ENCODE assay signal across 11 cellular contexts in the genomic region with DNA sequence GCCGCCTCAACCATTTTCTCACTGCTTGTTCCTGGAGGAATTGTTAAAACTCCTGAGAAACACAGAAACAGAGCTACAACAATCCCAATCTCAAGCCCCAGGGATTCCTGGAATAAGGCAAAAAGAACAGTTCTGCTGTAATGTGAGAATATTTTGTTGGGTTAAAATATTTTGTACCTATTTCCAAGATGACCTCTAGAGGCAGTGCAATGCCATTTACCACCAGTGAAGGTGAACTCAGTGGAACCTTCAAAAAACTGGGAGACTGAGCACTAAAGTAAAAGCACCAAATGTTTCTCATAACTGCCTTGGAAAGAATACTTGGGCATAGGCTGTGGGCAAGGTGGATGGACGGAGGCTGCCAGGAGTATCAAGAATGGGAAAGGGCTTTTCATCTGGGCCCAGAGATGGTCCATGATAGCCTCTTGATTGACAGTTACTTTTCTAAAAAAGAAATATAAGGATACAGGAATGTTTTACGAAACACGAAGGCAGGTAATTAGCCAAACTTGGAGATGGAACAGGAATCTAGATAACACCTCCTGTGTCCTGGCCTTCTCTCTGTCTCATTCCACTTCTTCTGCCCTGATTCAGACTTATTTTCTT.
DNase-seq lines count a peak whose midpoint lies in the region; ATAC-seq and TF ChIP-seq lines count a peak whose summit lies in the region.
"Had no signal": no experiment of that assay in that cellular context is flagged by ENCODE, and none has a peak within 500 bp of the region (broad histone marks: within the 10 kb centered on the region; RNA-seq: fewer than 3 reads in every experiment).

No MANE protein-coding gene starts in this region.

- TF ChIP-seq POLR2A in breast epithelium (IDR thresholded peaks at IDR 0.05) (no peak), upper lobe of left lung (IDR thresholded peaks at IDR 0.05) (no peak)

- TF ChIP-seq CTCF in MCF 10A (IDR thresholded peaks at IDR 0.05; ENCODE audit: unreplicated experiment) (peak; percentile 42), breast epithelium (IDR thresholded peaks at IDR 0.05) (peak in 1 of 3 donors; percentile 33), RWPE1 (conservative IDR thresholded peaks at IDR 0.05; ENCODE audit: low read depth) (peak; percentile 51), fibroblast of the aortic adventitia (IDR thresholded peaks at IDR 0.05; ENCODE audit: insufficient read depth, low read length) (peak; percentile 67), upper lobe of left lung (IDR thresholded peaks at IDR 0.05) (peak in 4 of 6 experiments; percentile 25 to 46 (median 34))

- H3K4me1 ChIP-seq in breast epithelium = no peaks in the 10 kb centered on the region
- no peaks in the 10 kb centered on the region for H3K4me1 ChIP-seq in upper lobe of left lung

- no TSS peak for BruUV-seq in MCF 10A (replicated peaks; lab: Mats Ljungman, UMichigan)

- no peak for TF ChIP-seq EP300 in upper lobe of left lung (IDR thresholded peaks at IDR 0.05)

- H3K36me3 Mint-ChIP-seq in MCF 10A (ENCODE audit: insufficient read depth, unreplicated experiment) = no peaks in the 10 kb centered on the region
- H3K36me3 Mint-ChIP-seq in effector memory CD8-positive, alpha-beta T cell (ENCODE audit: insufficient read depth) = no peaks in the 10 kb centered on the region
- H3K36me3 Mint-ChIP-seq: IgD-negative memory B cell had no signal

- no peaks in the 10 kb centered on the region for H3K4me1 Mint-ChIP-seq in MCF 10A (ENCODE audit: insufficient read depth, unreplicated experiment)
- no peaks in the 10 kb centered on the region for H3K4me1 Mint-ChIP-seq in effector memory CD8-positive, alpha-beta T cell (ENCODE audit: low read depth in 2 of 2)
- H3K4me1 Mint-ChIP-seq: IgD-negative memory B cell had no signal

- WGBS in upper lobe of left lung, 2 donors = 84 to 94% methylated on average over 4 of the region's 4 CpGs

- H3K4me3 Mint-ChIP-seq in MCF 10A (ENCODE audit: unreplicated experiment) = no peak overlapping the region
- no peak overlapping the region for H3K4me3 Mint-ChIP-seq in effector memory CD8-positive, alpha-beta T cell
- H3K4me3 Mint-ChIP-seq: CD4-positive, alpha-beta T cell; IgD-negative memory B cell had no signal

- H3K9me3 ChIP-seq in breast epithelium = no peaks in the 10 kb centered on the region
- H3K9me3 ChIP-seq in upper lobe of left lung = no peaks in the 10 kb centered on the region

- H3K27me3 ChIP-seq in breast epithelium (no peaks in the 10 kb centered on the region), upper lobe of left lung (no peaks in the 10 kb centered on the region)

- CTCF ChIA-PET in MCF 10A (lab: Yijun Ruan, JAX) (interaction anchor here (0.5 to 2.1 kb wide), 10 partner anchors 10 to 861 kb away, joined by 3 to 6 read pairs (median 4); no protein-coding TSS in a partner anchor), RWPE1 (lab: Yijun Ruan, JAX) (interaction anchor here (0.6 to 0.9 kb wide), 2 partner anchors 333 to 1713 kb away, joined by 3 read pairs; no protein-coding TSS in a partner anchor)

- H3K4me3 ChIP-seq in breast epithelium (no peak overlapping the region), fibroblast of the aortic adventitia (ENCODE audit: low read depth, low read length) (no peak overlapping the region), upper lobe of left lung (no peak overlapping the region)

- POLR2A ChIA-PET in MCF 10A (lab: Yijun Ruan, JAX) (no interaction called here), RWPE1 (lab: Yijun Ruan, JAX; ENCODE audit: low non-redundant PET) (no interaction called here)

- intact Hi-C loops in MCF 10A (cut with micrococcal nuclease) = loop anchor here (1.0 to 10.0 kb wide), 2 partner anchors 219 to 336 kb away; no protein-coding TSS in a partner anchor
- intact Hi-C loops in breast epithelium (cut with DNase I; ENCODE audit: low total_unique reads) = no loop called here

- H3K9me3 Mint-ChIP-seq in MCF 10A (ENCODE audit: unreplicated experiment) = no peaks in the 10 kb centered on the region
- peaks cover 7 to 9% of the 10 kb centered on the region in 2 donors for H3K9me3 Mint-ChIP-seq in effector memory CD8-positive, alpha-beta T cell

- no peak for ATAC-seq in upper lobe of left lung (ENCODE audit: low FRiP score in 2 of 2)
- ATAC-seq in stimulated activated naive CD8-positive, alpha-beta T cell treated with anti-CD3 and anti-CD28 coated beads, Interleukin-15, Interleukin-2, amounts not matched to agents 100 U/mL and 50 U/mL, for 24 hours = no peak
- ATAC-seq in effector memory CD8-positive, alpha-beta T cell (replicated peaks) = no peak
- ATAC-seq in HG03439 (IDR thresholded peaks at IDR 0.05; ENCODE audit: unreplicated experiment) = no peak

- no peaks in the 10 kb centered on the region for H3K27me3 Mint-ChIP-seq in MCF 10A (ENCODE audit: insufficient read depth, unreplicated experiment)
- no peaks in the 10 kb centered on the region for H3K27me3 Mint-ChIP-seq in effector memory CD8-positive, alpha-beta T cell
- H3K27me3 Mint-ChIP-seq: CD4-positive, alpha-beta T cell; IgD-negative memory B cell had no signal

- no peak overlapping the region for H3K27ac ChIP-seq in breast epithelium
- no peak overlapping the region for H3K27ac ChIP-seq in RWPE1
- no peak overlapping the region for H3K27ac ChIP-seq in upper lobe of left lung

- H3K36me3 ChIP-seq in breast epithelium (no peaks in the 10 kb centered on the region), upper lobe of left lung (no peaks in the 10 kb centered on the region)

- DNase-seq in MCF 10A (ENCODE audit: unreplicated experiment) (peak; percentile 38), breast epithelium (ENCODE audit: low spot score in 2 of 2) (no peak), RWPE1 (ENCODE audit: low spot score) (peak; percentile 39), fibroblast of the aortic adventitia (ENCODE audit: low read depth) (peak; percentile 49), upper lobe of left lung (no peak)
- no peak for DNase-seq in stimulated activated naive CD8-positive, alpha-beta T cell treated with anti-CD3 and anti-CD28 coated beads, Interleukin-15, Interleukin-2, amounts not matched to agents 100 U/mL and 50 U/mL, for 24 hours
- DNase-seq in effector memory CD8-positive, alpha-beta T cell = no peak
- DNase-seq: CD4-positive, alpha-beta T cell; stimulated activated CD8-positive, alpha-beta memory T cell treated with anti-CD3 and anti-CD28 coated beads, Interleukin-4, amount 100 ng/mL, for 48 hours had no signal

- no peak overlapping the region for H3K27ac Mint-ChIP-seq in MCF 10A (ENCODE audit: low read depth, unreplicated experiment)
- H3K27ac Mint-ChIP-seq in effector memory CD8-positive, alpha-beta T cell = no peak overlapping the region
- H3K27ac Mint-ChIP-seq: CD4-positive, alpha-beta T cell; IgD-negative memory B cell had no signal

Comparison
In these comparisons a context has a peak if more than half of its experiments do, and no peak if none do; other contexts are left out.
1. DNase-seq: peak in MCF 10A (single experiment), RWPE1 (single experiment) and fibroblast of the aortic adventitia (single experiment); none in breast epithelium (0 of 2), upper lobe of left lung (0 of 2), stimulated activated naive CD8-positive, alpha-beta T cell treated with anti-CD3 and anti-CD28 coated beads, Interleukin-15, Interleukin-2, amounts not matched to agents 100 U/mL and 50 U/mL, for 24 hours (single experiment) and effector memory CD8-positive, alpha-beta T cell (0 of 3).